8 cellular contexts compared by ENCODE assay signal in the genomic region with DNA sequence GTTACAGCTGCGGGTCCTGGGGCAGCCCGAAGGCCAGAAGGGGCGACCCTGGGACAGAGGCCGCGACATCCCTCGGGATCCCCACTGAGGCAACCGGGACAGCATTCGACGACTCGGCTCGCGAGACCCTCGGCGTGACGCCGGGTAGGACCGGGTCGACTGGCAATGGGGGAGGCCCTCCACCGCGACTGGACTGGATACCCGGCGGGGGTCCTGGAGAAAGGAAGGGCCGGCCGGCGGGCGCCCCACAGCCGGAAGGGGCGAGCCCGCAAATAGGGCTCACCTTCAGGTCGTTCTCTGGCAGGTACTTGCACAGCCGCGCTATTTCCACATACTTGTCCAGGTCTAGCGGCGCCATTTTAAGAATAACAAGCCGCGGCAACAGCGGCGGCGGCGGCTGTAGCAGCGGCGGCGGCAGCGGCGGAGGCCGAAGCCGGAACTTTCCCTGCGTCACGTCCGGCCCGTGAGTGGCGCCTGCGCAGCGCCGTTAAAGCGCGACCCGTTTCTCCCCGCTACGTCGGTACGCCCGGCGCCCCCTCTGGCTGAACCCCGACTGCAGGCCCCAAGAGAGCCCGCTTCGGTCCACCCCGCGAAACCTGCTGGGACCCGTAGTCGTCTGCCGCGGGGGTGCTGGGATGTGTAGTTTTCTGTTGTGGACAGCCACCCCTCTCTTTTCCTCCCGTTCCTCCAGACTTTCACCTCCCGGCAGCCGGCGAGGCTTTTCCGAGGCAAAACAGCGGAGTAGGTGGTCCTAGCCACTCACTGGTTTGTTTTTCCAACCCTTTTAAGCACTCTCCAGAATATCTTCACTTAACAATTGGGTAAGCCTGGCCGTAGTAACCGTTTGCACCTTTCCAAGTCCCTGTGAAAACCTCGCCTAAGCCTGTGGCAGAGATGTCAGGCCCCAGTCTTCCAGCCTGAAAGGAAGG. TPM values are rescaled to one million over a fixed set of nuclear protein-coding genes. Genes with fewer than 3 reads are reported as not detected.
A peak's percentile ranks its signal among the peaks of the same experiment; 100 is the strongest.
DNase-seq lines count a peak whose midpoint lies in the region; ATAC-seq, FAIRE-seq and TF ChIP-seq lines count a peak whose summit lies in the region.

A gene (minus strand): TSS at position 443 of the 929 bp plus-strand sequence. CDS start 85 bp downstream, at position 358.

- dilution Hi-C loops in endothelial cell of umbilical vein (cut with MboI; ENCODE audit: extremely low pct_ligation_motif_present, low sequenced_read_pairs) = no loop called here

- no peaks in the 10 kb centered on the region for H3K9me1 ChIP-seq in endothelial cell of umbilical vein (replicated peaks; ENCODE audit: control insufficient read depth, extremely low read depth, insufficient read depth, low read length)

- CTCF ChIA-PET in endothelial cell of umbilical vein (lab: Charles Lee) = interaction anchor here (0.7 to 1.4 kb wide), 2 partner anchors 46 to 52 kb away, joined by 3 to 4 read pairs; a partner anchor contains a TSS

- peak within 1 kb of the TSS; percentile 77 for H2AFZ ChIP-seq in OCI-LY1 (ENCODE audit: low read length)
- peak within 1 kb of the TSS; percentile 90 for H2AFZ ChIP-seq in endothelial cell of umbilical vein (ENCODE audit: low read depth, low read length)

- no peak for FAIRE-seq in D721Med (lab: Jason Lieb, UNC)
- peak; percentile 95 for FAIRE-seq in endothelial cell of umbilical vein (lab: Jason Lieb, UNC)

- intact Hi-C loops in endothelial cell of umbilical vein (cut with micrococcal nuclease) = loop anchor here (1.0 to 5.0 kb wide), 3 partner anchors 11 to 327 kb away; a partner anchor contains a TSS

- BruUV-seq in endothelial cell of umbilical vein (replicated peaks; lab: Mats Ljungman, UMichigan) = TSS peak; percentile 92

- H3K4me1 ChIP-seq in HUES64 (ENCODE audit: insufficient read depth, low read length) (no peaks in the 10 kb centered on the region; the same call in 1 of the 2 replicates), OCI-LY1 (ENCODE audit: insufficient read depth, low read length, severe bottlenecking) (peaks cover 31% of the 10 kb centered on the region), endothelial cell of umbilical vein (ENCODE audit: control insufficient read depth, extremely low read depth, insufficient read depth, low read length) (peaks cover 7% of the 10 kb centered on the region)

- H3K4me3 ChIP-seq in HUES64 (ENCODE audit: low read length) = peak within 1 kb of the TSS; percentile 94
- H3K4me3 ChIP-seq in OCI-LY1 (ENCODE audit: low read depth, low read length, poor library complexity, severe bottlenecking) = peak within 1 kb of the TSS; percentile 89
- H3K4me3 ChIP-seq in endothelial cell of umbilical vein (replicated peaks in 1 of 3; ENCODE audit: insufficient read depth in 1 of 3, low read depth in 1 of 3, low read length in 3 of 3) = peak within 1 kb of the TSS; percentile 70 to 90 (median 78)

- H3K27me3 ChIP-seq in HUES64 (ENCODE audit: insufficient read depth, low read length) = no peaks in the 10 kb centered on the region
- no peaks in the 10 kb centered on the region for H3K27me3 ChIP-seq in OCI-LY1 (ENCODE audit: insufficient read depth, low read length)
- H3K27me3 ChIP-seq in endothelial cell of umbilical vein (ENCODE audit: control insufficient read depth in 2 of 2, insufficient read depth in 2 of 2, low read length in 2 of 2) = no peaks in the 10 kb centered on the region

- H3K27ac ChIP-seq in HUES64 (ENCODE audit: low read depth, low read length) = peak within 1 kb of the TSS; percentile 96
- H3K27ac ChIP-seq in OCI-LY1 (ENCODE audit: low read depth, low read length, poor library complexity, severe bottlenecking) = peak within 1 kb of the TSS; percentile 67
- H3K27ac ChIP-seq in endothelial cell of umbilical vein (ENCODE audit: insufficient read depth, low read depth, low read length) = peak within 1 kb of the TSS; percentile 66

- H3K36me3 ChIP-seq in HUES64 (ENCODE audit: insufficient read depth, low read length) = no peaks in the 10 kb centered on the region
- peaks cover 3% of the 10 kb centered on the region; the same call in 1 of the 2 replicates for H3K36me3 ChIP-seq in OCI-LY1 (ENCODE audit: insufficient read depth, low read length)
- no peaks in the 10 kb centered on the region for H3K36me3 ChIP-seq in endothelial cell of umbilical vein (ENCODE audit: control insufficient read depth in 2 of 2, extremely low read depth in 1 of 2, insufficient read depth in 2 of 2, low read length in 2 of 2)

- H3K9me2 ChIP-seq in OCI-LY1 (ENCODE audit: low read depth, low read length) = no peaks in the 10 kb centered on the region

- H3F3A ChIP-seq in OCI-LY1 (ENCODE audit: insufficient read depth, low read length) = no peaks in the 10 kb centered on the region

- H3K79me2 ChIP-seq in OCI-LY1 (ENCODE audit: insufficient read depth, low read length) (peaks cover 52% of the 10 kb centered on the region), endothelial cell of umbilical vein (ENCODE audit: control insufficient read depth, insufficient read depth, low read length) (peaks cover 42% of the 10 kb centered on the region)

- H3K9ac ChIP-seq in HUES64 (ENCODE audit: low read depth, low read length) (peak within 1 kb of the TSS; percentile 90), OCI-LY1 (ENCODE audit: low read length) (peak within 1 kb of the TSS; percentile 91), endothelial cell of umbilical vein (replicated peaks; ENCODE audit: extremely low read depth, insufficient read depth, low read length) (peak within 1 kb of the TSS; percentile 91)

- peak; percentile 97 for DNase-seq in D721Med (ENCODE audit: insufficient read length, low spot score)
- peak; percentile 98 for DNase-seq in activated CD8-positive, alpha-beta memory T cell treated with anti-CD3 and anti-CD28 coated beads, Interleukin-2, amount 50 U/mL, for 48 hours
- DNase-seq in endothelial cell of umbilical vein (ENCODE audit: low read depth, low spot score) = peak; percentile 98
- peak; percentile 92 for DNase-seq in middle frontal gyrus (ENCODE audit: extremely low spot score, low spot score)
- peak; percentile 98 for DNase-seq in stimulated activated CD8-positive, alpha-beta memory T cell treated with anti-CD3 and anti-CD28 coated beads, Interleukin-2, amount 100 ng/mL, for 48 hours (ENCODE audit: low read depth in 2 of 2)

- H3K4me2 ChIP-seq in OCI-LY1 (ENCODE audit: low read length) (peak within 1 kb of the TSS; percentile 100), endothelial cell of umbilical vein (ENCODE audit: insufficient read depth, low read length) (peak within 1 kb of the TSS; percentile 88)

- WGBS in HUES64 = under 1% methylated on average over 81 of the region's 82 CpGs

- POLR2A ChIA-PET in endothelial cell of umbilical vein (lab: Charles Lee) = interaction anchor here (0.7 kb wide), 1 partner anchor 55 kb away, joined by 3 read pairs; no protein-coding TSS in a partner anchor

- TF ChIP-seq CTCF in D721Med (IDR thresholded peaks at IDR 0.05; ENCODE audit: insufficient read depth, missing control alignments) (peak; percentile 55), OCI-LY1 (IDR thresholded peaks at IDR 0.05; ENCODE audit: low read length) (peak; percentile 68), endothelial cell of umbilical vein (IDR thresholded peaks at IDR 0.05; ENCODE audit: extremely low read depth in 1 of 2, insufficient read depth in 1 of 2, low read depth in 1 of 2, low read length in 2 of 2) (peak; percentile 76 to 88)

- no peaks in the 10 kb centered on the region for H3K9me3 ChIP-seq in HUES64 (ENCODE audit: insufficient read depth, low read depth, low read length)
- H3K9me3 ChIP-seq in OCI-LY1 (ENCODE audit: low read length) = no peaks in the 10 kb centered on the region
- H3K9me3 ChIP-seq in endothelial cell of umbilical vein (replicated peaks; ENCODE audit: control insufficient read depth, insufficient read depth, low read length) = no peaks in the 10 kb centered on the region

- H4K20me1 ChIP-seq in OCI-LY1 (ENCODE audit: insufficient read depth, low read length) = no peaks in the 10 kb centered on the region
- H4K20me1 ChIP-seq in endothelial cell of umbilical vein (replicated peaks; ENCODE audit: control insufficient read depth, extremely low read depth, insufficient read depth, low read length) = no peaks in the 10 kb centered on the region

- peak; percentile 96 for ATAC-seq in GM21447 (IDR thresholded peaks at IDR 0.05; ENCODE audit: unreplicated experiment)

- TF ChIP-seq POLR2A in endothelial cell of umbilical vein (IDR thresholded peaks at IDR 0.05; ENCODE audit: low read depth, low read length) = peak; percentile 91

TF ChIP-seq in endothelial cell of umbilical vein, 7 proteins besides CTCF, POLR2A, EP300 and RAD21:
- TF ChIP-seq MYC (IDR thresholded peaks at IDR 0.05; ENCODE audit: low read depth, low read length) = no peak
- TF ChIP-seq POLR2AphosphoS5 (IDR thresholded peaks at IDR 0.05; ENCODE audit: insufficient read depth, low read depth, low read length) = peak; percentile 91
- TF ChIP-seq, protein P1, sequence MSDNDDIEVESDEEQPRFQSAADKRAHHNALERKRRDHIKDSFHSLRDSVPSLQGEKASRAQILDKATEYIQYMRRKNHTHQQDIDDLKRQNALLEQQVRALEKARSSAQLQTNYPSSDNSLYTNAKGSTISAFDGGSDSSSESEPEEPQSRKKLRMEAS (IDR thresholded peaks at IDR 0.05; ENCODE audit: insufficient read depth, insufficient read length) = no peak
- TF ChIP-seq FOS (IDR thresholded peaks at IDR 0.05; ENCODE audit: borderline replicate concordance, insufficient read depth, low read length) = peak; percentile 4
- TF ChIP-seq EZH2 (IDR thresholded peaks at IDR 0.05; ENCODE audit: borderline replicate concordance, low read depth, low read length, severe bottlenecking) = no peak
- no peak for TF ChIP-seq GATA2 (IDR thresholded peaks at IDR 0.05; ENCODE audit: insufficient read depth, insufficient read length, low read depth, low read length)
- TF ChIP-seq JUN (IDR thresholded peaks at IDR 0.05; ENCODE audit: borderline replicate concordance, insufficient read depth, insufficient read length, low read depth) = no peak

RNA-seq across cellular contexts. Expression of the gene that starts here (rescaled TPM):
- polyA plus RNA-seq in HUES64 (2013, experiment 1 of 2) = 26.3 TPM
- polyA plus RNA-seq in HUES64 (2013, experiment 2 of 2) = 27.4 TPM
- 42.1 and 42.6 TPM in 2 replicates for total RNA-seq in endothelial cell of umbilical vein
- 14.6 and 19.3 TPM in 2 replicates for polyA plus RNA-seq in endothelial cell of umbilical vein
- polyA plus RNA-seq in endothelial cell of umbilical vein (2011; cell fraction: cytosol; rRNA removed) = 21.6 and 22.2 TPM in 2 replicates
- polyA plus RNA-seq in endothelial cell of umbilical vein (2011; cell fraction: nucleus; rRNA removed) = 11.7 and 14.8 TPM in 2 replicates
- polyA plus RNA-seq in endothelial cell of umbilical vein (2012) = 28.8 and 38.7 TPM in 2 replicates
- polyA minus RNA-seq in endothelial cell of umbilical vein = 20.0 and 20.8 TPM in 2 replicates
- 23.9 TPM for polyA minus RNA-seq in endothelial cell of umbilical vein (2011; cell fraction: cytosol; rRNA and poly(A)+ RNA removed)
- polyA minus RNA-seq in endothelial cell of umbilical vein (2011; cell fraction: nucleus; rRNA and poly(A)+ RNA removed) = 10.7 and 13.2 TPM in 2 replicates

Comparison
In these comparisons a context has a peak if more than half of its experiments do, and no peak if none do; other contexts are left out.
1. Peak in every context shown above with its lines: DNase-seq, ATAC-seq, H3K4me3 ChIP-seq and H3K27ac ChIP-seq.